Comparison of ENCODE assay signal across 21 cellular contexts in the genomic region with DNA sequence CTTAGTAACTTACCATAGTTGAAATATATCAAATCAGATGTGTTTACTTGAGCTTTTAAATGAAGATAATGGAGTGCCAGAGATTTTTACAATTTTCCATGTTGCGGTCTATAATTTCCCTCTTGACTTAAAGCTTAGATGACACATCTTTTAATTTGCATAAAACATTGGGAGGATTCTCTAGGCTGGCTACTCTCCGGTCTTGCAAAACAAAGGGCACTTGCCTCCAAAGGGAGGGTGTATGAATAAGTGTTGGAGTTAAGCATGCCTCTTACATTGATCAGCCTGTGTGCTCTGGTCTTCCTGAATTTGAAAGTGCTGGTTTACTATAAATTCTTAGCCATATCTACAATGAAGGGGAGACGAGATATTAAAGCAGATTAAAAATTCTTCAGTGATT.
"Had no signal": no experiment of that assay in that cellular context is flagged by ENCODE, and none has a peak within 500 bp of the region (broad histone marks: within the 10 kb centered on the region; RNA-seq: fewer than 3 reads in every experiment).

No MANE protein-coding gene starts in this region.

- H3K4me3 ChIP-seq: gastroesophageal sphincter, lung, prostate gland, smooth muscle cell, tibial nerve had no signal

- H3K27ac Mint-ChIP-seq: activated naive CD4-positive, alpha-beta T cell treated with anti-CD3 and anti-CD28 coated beads for 36 hours; activated T-helper 17 cell treated with anti-CD3 and anti-CD28 coated beads, Interleukin-2, amount 50 U/mL, for 72 hours; mesothelial cell of epicardium; nephron progenitor cell had no signal

- DNase-seq: activated CD4-positive, alpha-beta T cell treated with anti-CD3 and anti-CD28 coated beads, Interleukin-2, amount 50 U/mL, for 48 hours; activated naive CD4-positive, alpha-beta T cell treated with anti-CD3 and anti-CD28 coated beads for 36 hours; cortex of kidney; effector CD4-positive, alpha-beta T cell; left colon; nephron progenitor cell; occipital lobe; right cardiac atrium; stimulated activated CD4-positive, alpha-beta T cell treated with anti-CD3 and anti-CD28 coated beads, Interleukin-4, amount 100 ng/mL, for 4 hours; stimulated activated CD8-positive, alpha-beta memory T cell treated with anti-CD3 and anti-CD28 coated beads, Interleukin-4, amount 100 ng/mL, for 48 hours; stimulated activated naive CD4-positive, alpha-beta T cell treated with Interleukin-2 at 50 U/mL for 16 hours; substantia nigra; WERI-Rb-1 had no signal

- H3K4me1 Mint-ChIP-seq: activated T-helper 17 cell treated with anti-CD3 and anti-CD28 coated beads, Interleukin-2, amount 50 U/mL, for 72 hours; central memory CD8-positive, alpha-beta T cell; mesothelial cell of epicardium; nephron progenitor cell had no signal

- H3K36me3 Mint-ChIP-seq: mesothelial cell of epicardium had no signal

- H3K27me3 Mint-ChIP-seq: activated T-helper 17 cell treated with anti-CD3 and anti-CD28 coated beads, Interleukin-2, amount 50 U/mL, for 72 hours; central memory CD8-positive, alpha-beta T cell had no signal

- H3K4me3 Mint-ChIP-seq: activated naive CD4-positive, alpha-beta T cell treated with anti-CD3 and anti-CD28 coated beads for 36 hours; activated T-helper 17 cell treated with anti-CD3 and anti-CD28 coated beads, Interleukin-2, amount 50 U/mL, for 72 hours; central memory CD8-positive, alpha-beta T cell; mesothelial cell of epicardium; nephron progenitor cell had no signal

- H3K9me3 Mint-ChIP-seq: activated naive CD4-positive, alpha-beta T cell treated with anti-CD3 and anti-CD28 coated beads for 36 hours; nephron progenitor cell had no signal
